In genomic region chr3:96488708-96489107, GRCh38 we compare ENCODE assay signal across 2 cellular contexts.
TF ChIP-seq lines count a peak whose summit lies in the region.

No MANE protein-coding gene starts in this region.

TF ChIP-seq in SK-N-SH, 30 proteins besides CTCF, POLR2A, EP300 and RAD21 (continued from another document):
- no peak for TF ChIP-seq USF2 (IDR thresholded peaks at IDR 0.05; ENCODE audit: borderline replicate concordance, low read depth, low read length)
- no peak for TF ChIP-seq IRF3 (IDR thresholded peaks at IDR 0.05; ENCODE audit: low read depth, low read length)
- TF ChIP-seq NRF1 (IDR thresholded peaks at IDR 0.05; ENCODE audit: low read depth, low read length) = no peak
- TF ChIP-seq TEAD4 (IDR thresholded peaks at IDR 0.05; ENCODE audit: borderline replicate concordance, insufficient read depth) = no peak
- no peak for TF ChIP-seq REST (IDR thresholded peaks at IDR 0.05; ENCODE audit: low read depth, low read length)
- TF ChIP-seq FOSL2 (IDR thresholded peaks at IDR 0.05; ENCODE audit: borderline replicate concordance, low read depth) = no peak
- TF ChIP-seq USF1 (IDR thresholded peaks at IDR 0.05; ENCODE audit: borderline replicate concordance, low read depth) = no peak
- no peak for TF ChIP-seq ELF1 (IDR thresholded peaks at IDR 0.05)
- TF ChIP-seq RXRA (IDR thresholded peaks at IDR 0.05; ENCODE audit: borderline replicate concordance, low read depth) = no peak
- no peak for TF ChIP-seq EZH2phosphoT487 (IDR thresholded peaks at IDR 0.05; ENCODE audit: borderline replicate concordance, low read depth)
- no peak for TF ChIP-seq TCF12 (IDR thresholded peaks at IDR 0.05)
- TF ChIP-seq GABPA (IDR thresholded peaks at IDR 0.05; ENCODE audit: low read depth) = no peak

TF ChIP-seq in SK-N-SH treated with all-trans-retinoic acid at 6 μM for 48 hours, 23 proteins besides CTCF, POLR2A, EP300 and RAD21 (continued from another document):
- TF ChIP-seq CREB5 (CRISPR knock-in tag; IDR thresholded peaks at IDR 0.05; ENCODE audit: low read depth) = no peak
- TF ChIP-seq RARB (CRISPR knock-in tag; IDR thresholded peaks at IDR 0.05) = no peak
- no peak for TF ChIP-seq CSRNP3 (CRISPR knock-in tag; IDR thresholded peaks at IDR 0.05)
- no peak for TF ChIP-seq ZNF70 (CRISPR knock-in tag; IDR thresholded peaks at IDR 0.05)
- TF ChIP-seq GLIS3 (CRISPR knock-in tag; IDR thresholded peaks at IDR 0.05) = no peak
- TF ChIP-seq ZC3H10 (CRISPR knock-in tag; IDR thresholded peaks at IDR 0.05) = no peak
TF ChIP-seq in SK-N-SH treated with all-trans-retinoic acid at 6 μM for 48 hours: peak in this region for 0.
